Comparison of ENCODE assay signal across 8 cellular contexts in genomic region chr11:113305440-113306336, GRCh38. TPM values are rescaled to one million over a fixed set of nuclear protein-coding genes. Genes with fewer than 3 reads are reported as not detected.
DNase-seq lines count a peak whose midpoint lies in the region; ATAC-seq and TF ChIP-seq lines count a peak whose summit lies in the region.

No MANE protein-coding gene starts in this region.

- H3K4me3 ChIP-seq in parathyroid adenoma (ENCODE audit: low read depth, low read length) (no peak overlapping the region), upper lobe of left lung (no peak overlapping the region)

- peak; percentile 80 for TF ChIP-seq CTCF in parathyroid adenoma (IDR thresholded peaks at IDR 0.05)
- peak; percentile 66 to 91 (median 86) for TF ChIP-seq CTCF in upper lobe of left lung (IDR thresholded peaks at IDR 0.05)

- no peak for TF ChIP-seq EP300 in upper lobe of left lung (IDR thresholded peaks at IDR 0.05)

- H3K4me1 ChIP-seq in parathyroid adenoma (no peaks in the 10 kb centered on the region), upper lobe of left lung (peaks cover 0 to 6% (median 0%) of the 10 kb centered on the region in 4 donors)

- H3K36me3 ChIP-seq in parathyroid adenoma (ENCODE audit: control insufficient read depth, insufficient read depth, low read length) (no peaks in the 10 kb centered on the region), upper lobe of left lung (no peaks in the 10 kb centered on the region)

- peak; percentile 78 to 88 for ATAC-seq in upper lobe of left lung (ENCODE audit: low FRiP score in 2 of 2)

- H3K27ac ChIP-seq in parathyroid adenoma, result no peak overlapping the region
- no peak overlapping the region for H3K27ac ChIP-seq in upper lobe of left lung

- DNase-seq in C1 segment of cervical spinal cord (lab: John Stamatoyannopoulos, UW) (peak in 12 of 14 donors; percentile 18 to 72 (median 46)), GM19238 (ENCODE audit: insufficient read length, low spot score) (peak; percentile 46), HuH-7 (ENCODE audit: low spot score) (peak; percentile 72), RKO (ENCODE audit: low spot score) (peak; percentile 58), germinal center (ENCODE audit: low spot score) (peak; percentile 53), upper lobe of left lung (peak; percentile 69 to 74)
- DNase-seq in activated effector memory CD4-positive, alpha-beta T cell treated with Interleukin-2 at 50 U/mL for 16 hours, result peak; percentile 53

- H3K9me3 ChIP-seq in parathyroid adenoma (ENCODE audit: control insufficient read depth, low read length) (no peaks in the 10 kb centered on the region), upper lobe of left lung (no peaks in the 10 kb centered on the region)

- no peak overlapping the region for H2AFZ ChIP-seq in parathyroid adenoma

- H3K4me2 ChIP-seq in parathyroid adenoma (ENCODE audit: low read length), result no peak overlapping the region

- no peak for TF ChIP-seq POLR2A in upper lobe of left lung (IDR thresholded peaks at IDR 0.05)

- H3K27me3 ChIP-seq in parathyroid adenoma (ENCODE audit: control insufficient read depth, insufficient read depth, low read length), result no peaks in the 10 kb centered on the region
- H3K27me3 ChIP-seq in upper lobe of left lung, result no peaks in the 10 kb centered on the region

- no peaks in the 10 kb centered on the region for H3K79me2 ChIP-seq in parathyroid adenoma

- 21 to 46% methylated on average over 4 to 12 of the region's 12 CpGs for WGBS in upper lobe of left lung, 2 donors

- no peak overlapping the region for H3K9ac ChIP-seq in parathyroid adenoma

RNA-seq across cellular contexts. Expression of gene TTC12, which starts 8.7 kb away (rescaled TPM):
- total RNA-seq in upper lobe of left lung, result 10 to 100 TPM; 11.6 to 56.7 (median 16.1) TPM
